In genomic region chrX:46574337-46574940, GRCh38 we compare ENCODE assay signal across 8 cellular contexts. TPM values are rescaled to one million over a fixed set of nuclear protein-coding genes. Genes with fewer than 3 reads are reported as not detected.
A peak's percentile ranks its signal among the peaks of the same experiment; 100 is the strongest.
DNase-seq lines count a peak whose midpoint lies in the region; FAIRE-seq and TF ChIP-seq lines count a peak whose summit lies in the region.

No MANE protein-coding gene starts in this region.

- intact Hi-C loops in kidney (cut with DNase I), result no loop called here

- CTCF ChIA-PET in HEK293T (lab: Yijun Ruan, JAX), result no interaction called here
- CTCF ChIA-PET in RWPE1 (lab: Yijun Ruan, JAX), result interaction anchor here (0.5 to 0.6 kb wide), 4 partner anchors 24 to 1055 kb away, joined by 3 to 4 read pairs (median 4); no protein-coding TSS in a partner anchor

- peak overlapping the region; percentile 74 for H3K4me3 Mint-ChIP-seq in stimulated activated naive CD8-positive, alpha-beta T cell treated with anti-CD3 and anti-CD28 coated beads, Interleukin-15, Interleukin-2, amounts not matched to agents 100 ng/mL and 50 ng/mL, for 24 hours

- no peak overlapping the region for H3K27ac Mint-ChIP-seq in stimulated activated naive CD8-positive, alpha-beta T cell treated with anti-CD3 and anti-CD28 coated beads, Interleukin-15, Interleukin-2, amounts not matched to agents 100 ng/mL and 50 ng/mL, for 24 hours

- POLR2A ChIA-PET in HEK293T (lab: Yijun Ruan, JAX) (no interaction called here), RWPE1 (lab: Yijun Ruan, JAX; ENCODE audit: low non-redundant PET) (no interaction called here)

- H3K36me3 ChIP-seq in kidney (ENCODE audit: control insufficient read depth in 1 of 2, insufficient read depth in 2 of 2, low read length in 2 of 2), result no peaks in the 10 kb centered on the region

- H3K27me3 Mint-ChIP-seq in stimulated activated naive CD8-positive, alpha-beta T cell treated with anti-CD3 and anti-CD28 coated beads, Interleukin-15, Interleukin-2, amounts not matched to agents 100 ng/mL and 50 ng/mL, for 24 hours, result peaks cover 3% of the 10 kb centered on the region

- H3K4me1 ChIP-seq in kidney (ENCODE audit: control insufficient read depth in 1 of 2, insufficient read depth in 1 of 2, low read depth in 1 of 2, low read length in 2 of 2), result no peaks in the 10 kb centered on the region

- H3K9ac ChIP-seq in kidney (ENCODE audit: low read length in 2 of 2), result no peak overlapping the region

- peak overlapping the region; percentile 51 to 56 for H3K4me3 ChIP-seq in kidney (ENCODE audit: low read length in 2 of 2)

- peaks cover 47% of the 10 kb centered on the region for H3K4me1 Mint-ChIP-seq in stimulated activated naive CD8-positive, alpha-beta T cell treated with anti-CD3 and anti-CD28 coated beads, Interleukin-15, Interleukin-2, amounts not matched to agents 100 ng/mL and 50 ng/mL, for 24 hours (ENCODE audit: low read depth)

- H3K9me3 ChIP-seq in kidney (ENCODE audit: control insufficient read depth in 1 of 2, low read length in 2 of 2), result no peaks in the 10 kb centered on the region

- no peak for FAIRE-seq in kidney (lab: Jason Lieb, UNC)

- no peaks in the 10 kb centered on the region for H3K36me3 Mint-ChIP-seq in stimulated activated naive CD8-positive, alpha-beta T cell treated with anti-CD3 and anti-CD28 coated beads, Interleukin-15, Interleukin-2, amounts not matched to agents 100 ng/mL and 50 ng/mL, for 24 hours (ENCODE audit: low read depth)

- H3K27ac ChIP-seq in RWPE1 (peak overlapping the region; percentile 51), kidney (ENCODE audit: low read depth in 2 of 2, low read length in 2 of 2) (no peak overlapping the region)

- TF ChIP-seq CTCF in RWPE1 (conservative IDR thresholded peaks at IDR 0.05; ENCODE audit: low read depth), result no peak
- no peak for TF ChIP-seq CTCF in kidney (IDR thresholded peaks at IDR 0.05; ENCODE audit: borderline replicate concordance, extremely low read depth, insufficient read depth)

- DNase-seq in Daoy (ENCODE audit: low read depth) (peak; percentile 24), HEK293T (ENCODE audit: extremely low spot score) (no peak), RWPE1 (ENCODE audit: low spot score) (no peak), astrocyte of the hippocampus (ENCODE audit: low read depth, low spot score) (peak; percentile 41), kidney (peak; percentile 80), HuH-7 (ENCODE audit: low spot score) (no peak)
- DNase-seq in NK-92 treated with Interleukin-12 subunit alpha and Interleukin-12 subunit beta, amount 100 ng/mL, for 24 hours (lab: John Stamatoyannopoulos, UW), result no peak

- no peaks in the 10 kb centered on the region for H3K9me3 Mint-ChIP-seq in stimulated activated naive CD8-positive, alpha-beta T cell treated with anti-CD3 and anti-CD28 coated beads, Interleukin-15, Interleukin-2, amounts not matched to agents 100 ng/mL and 50 ng/mL, for 24 hours

TF ChIP-seq in HEK293T, 16 proteins besides CTCF, POLR2A, EP300 and RAD21:
- TF ChIP-seq CTBP1 (IDR thresholded peaks at IDR 0.05; ENCODE audit: borderline replicate concordance) (no peak), L3MBTL2 (conservative IDR thresholded peaks at IDR 0.05) (peak; percentile 80)
TF ChIP-seq in HEK293T: peak in this region for 1.

RNA-seq across cellular contexts. Expression of gene CHST7, which starts 0.9 kb away (rescaled TPM):
- 4.4 and 10.5 TPM in 2 replicates for total RNA-seq in Daoy (2014; rRNA removed; shearing (Covaris generic))
- total RNA-seq in kidney, result 9.0 TPM
- polyA plus RNA-seq in kidney (ENCODE audit: insufficient read depth, low read depth, low replicate concordance), result 2.0 TPM

RNA-seq across cellular contexts. Expression of gene ZNF674, which starts 29.2 kb away (rescaled TPM):
- total RNA-seq in Daoy (2014; rRNA removed; shearing (Covaris generic)), result 2.2 and 5.4 TPM in 2 replicates
- 6.3 TPM for total RNA-seq in kidney
- 1.4 TPM for polyA plus RNA-seq in kidney (ENCODE audit: insufficient read depth, low read depth, low replicate concordance)

Comparison
In these comparisons a context has a peak if more than half of its experiments do, and no peak if none do; other contexts are left out.
1. DNase-seq: peak in Daoy (single experiment), astrocyte of the hippocampus (single experiment) and kidney (single experiment); none in HEK293T (single experiment), RWPE1 (single experiment), HuH-7 (single experiment) and NK-92 treated with Interleukin-12 subunit alpha and Interleukin-12 subunit beta, amount 100 ng/mL, for 24 hours (single experiment).